ENCODE assay signal across 8 cellular contexts in the genomic region with DNA sequence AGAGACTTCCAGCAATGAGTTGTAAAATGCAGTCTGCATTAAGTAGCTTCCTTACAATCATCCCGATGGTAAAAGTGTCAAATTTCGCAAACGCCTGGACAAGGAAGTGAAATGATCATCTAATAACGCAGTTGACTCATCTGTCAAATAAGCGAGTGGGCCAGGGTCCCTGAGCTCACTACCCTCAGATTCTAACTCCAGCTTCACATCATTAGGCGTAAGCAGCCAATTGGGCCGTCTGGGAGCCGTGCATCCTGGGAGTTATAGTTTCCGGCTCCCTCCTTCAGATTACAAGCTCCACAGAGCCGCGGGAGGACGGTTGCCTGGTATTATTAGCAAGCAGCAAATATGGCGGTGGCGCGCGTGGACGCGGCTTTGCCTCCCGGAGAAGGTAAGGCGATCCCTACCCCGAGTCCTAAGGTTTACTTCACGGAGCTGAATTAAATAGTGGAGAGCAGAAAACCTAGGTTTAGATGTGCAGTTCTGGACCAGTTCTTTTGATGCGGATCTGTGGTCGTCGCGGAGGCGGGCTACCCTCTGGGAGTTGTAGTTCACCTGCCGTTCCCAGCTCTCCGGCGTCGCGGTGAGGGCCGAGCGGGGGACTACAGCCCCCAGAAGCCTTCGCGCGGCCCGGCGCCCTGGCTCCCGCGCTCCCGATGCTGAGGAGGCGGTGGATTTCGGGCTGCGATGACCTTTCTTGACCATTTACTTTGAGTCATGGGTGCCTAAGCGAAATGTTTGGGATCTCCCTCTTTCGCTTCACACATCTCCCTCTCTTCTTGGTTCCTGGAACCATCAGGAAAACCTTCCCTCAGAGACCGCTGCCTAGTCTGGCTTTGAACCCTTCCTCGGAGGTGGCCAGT. TPM values are rescaled to one million over a fixed set of nuclear protein-coding genes. Genes with fewer than 3 reads are reported as not detected.
A peak's percentile ranks its signal among the peaks of the same experiment; 100 is the strongest.
DNase-seq lines count a peak whose midpoint lies in the region; ATAC-seq and TF ChIP-seq lines count a peak whose summit lies in the region.

A gene with protein sequence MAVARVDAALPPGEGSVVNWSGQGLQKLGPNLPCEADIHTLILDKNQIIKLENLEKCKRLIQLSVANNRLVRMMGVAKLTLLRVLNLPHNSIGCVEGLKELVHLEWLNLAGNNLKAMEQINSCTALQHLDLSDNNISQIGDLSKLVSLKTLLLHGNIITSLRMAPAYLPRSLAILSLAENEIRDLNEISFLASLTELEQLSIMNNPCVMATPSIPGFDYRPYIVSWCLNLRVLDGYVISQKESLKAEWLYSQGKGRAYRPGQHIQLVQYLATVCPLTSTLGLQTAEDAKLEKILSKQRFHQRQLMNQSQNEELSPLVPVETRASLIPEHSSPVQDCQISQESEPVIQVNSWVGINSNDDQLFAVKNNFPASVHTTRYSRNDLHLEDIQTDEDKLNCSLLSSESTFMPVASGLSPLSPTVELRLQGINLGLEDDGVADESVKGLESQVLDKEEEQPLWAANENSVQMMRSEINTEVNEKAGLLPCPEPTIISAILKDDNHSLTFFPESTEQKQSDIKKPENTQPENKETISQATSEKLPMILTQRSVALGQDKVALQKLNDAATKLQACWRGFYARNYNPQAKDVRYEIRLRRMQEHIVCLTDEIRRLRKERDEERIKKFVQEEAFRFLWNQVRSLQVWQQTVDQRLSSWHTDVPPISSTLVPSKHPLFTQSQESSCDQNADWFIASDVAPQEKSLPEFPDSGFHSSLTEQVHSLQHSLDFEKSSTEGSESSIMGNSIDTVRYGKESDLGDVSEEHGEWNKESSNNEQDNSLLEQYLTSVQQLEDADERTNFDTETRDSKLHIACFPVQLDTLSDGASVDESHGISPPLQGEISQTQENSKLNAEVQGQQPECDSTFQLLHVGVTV (plus strand): TSS at position 286 of the 863 bp plus-strand sequence. CDS start 63 bp downstream, at position 349.

- H3K79me2 ChIP-seq in SU-DHL-6 (ENCODE audit: insufficient read depth, low read length), result peaks cover 22% of the 10 kb centered on the region
- peaks cover 3% of the 10 kb centered on the region for H3K79me2 ChIP-seq in parathyroid adenoma

- peak; percentile 88 for ATAC-seq in HG02678 (IDR thresholded peaks at IDR 0.05; ENCODE audit: unreplicated experiment)
- ATAC-seq in activated naive CD8-positive, alpha-beta T cell treated with anti-CD3 and anti-CD28 coated beads, Interleukin-2, amount 10 ng/mL, durations not matched to agents 7 days and 5 days (ENCODE audit: low read depth), result peak; percentile 94

- POLR2A ChIA-PET in activated naive CD8-positive, alpha-beta T cell treated with anti-CD3 and anti-CD28 coated beads, Interleukin-2, amount 10 ng/mL, durations not matched to agents 7 days and 5 days (lab: Charles Lee), result interaction anchor here (0.6 to 2.8 kb wide), 19 partner anchors 8 to 169 kb away, joined by 3 to 36 read pairs (median 4); a partner anchor contains a TSS

- peak within 1 kb of the TSS; percentile 79 for H3K9ac ChIP-seq in SU-DHL-6 (ENCODE audit: low read length)
- H3K9ac ChIP-seq in parathyroid adenoma, result no peak within 1 kb of the TSS

- in situ Hi-C loops in transverse colon (cut with MboI; ENCODE audit: low pct_ligation_motif_present in 1 of 4, low pct_unique_long_range_greater_than_20kb in 1 of 4, low sequenced_read_pairs in 3 of 4), result no loop called here

- TF ChIP-seq POLR2A in GM10847 (IDR thresholded peaks at IDR 0.05; ENCODE audit: extremely low read depth, insufficient read length) (peak; percentile 42), transverse colon (IDR thresholded peaks at IDR 0.05) (no peak)

- peak within 1 kb of the TSS; percentile 94 for H3K27ac Mint-ChIP-seq in activated naive CD8-positive, alpha-beta T cell treated with anti-CD3 and anti-CD28 coated beads, Interleukin-2, amount 10 ng/mL, durations not matched to agents 7 days and 5 days

- no peaks in the 10 kb centered on the region for H4K20me1 ChIP-seq in SU-DHL-6 (ENCODE audit: low read depth, low read length)

- H3K36me3 ChIP-seq in SU-DHL-6 (ENCODE audit: low read length) (peaks cover 17% of the 10 kb centered on the region), cardiac muscle cell (peaks cover 24% of the 10 kb centered on the region), parathyroid adenoma (ENCODE audit: control insufficient read depth, insufficient read depth, low read length) (no peaks in the 10 kb centered on the region), transverse colon (peaks cover 0 to 4% (median 0%) of the 10 kb centered on the region in 4 donors)

- peak within 1 kb of the TSS; percentile 96 for H3K4me3 ChIP-seq in SU-DHL-6 (ENCODE audit: insufficient read depth, low read length, poor library complexity, severe bottlenecking)
- peak within 1 kb of the TSS; percentile 61 for H3K4me3 ChIP-seq in cardiac muscle cell
- H3K4me3 ChIP-seq in parathyroid adenoma (ENCODE audit: low read depth, low read length), result peak within 1 kb of the TSS; percentile 98
- peak within 1 kb of the TSS; percentile 53 to 78 (median 62) for H3K4me3 ChIP-seq in transverse colon

- WGBS in transverse colon (ENCODE audit: low coverage in 1 of 2), 2 donors, result 2% methylated on average over 43 of the region's 49 CpGs; no CpG with 5 or more reads in 1 of the 2 donors

- peak within 1 kb of the TSS; percentile 93 for H3K4me2 ChIP-seq in SU-DHL-6 (ENCODE audit: low read depth, low read length, poor library complexity, severe bottlenecking)
- H3K4me2 ChIP-seq in parathyroid adenoma (ENCODE audit: low read length), result peak within 1 kb of the TSS; percentile 66

- H3K27ac ChIP-seq in SU-DHL-6 (ENCODE audit: low read depth, low read length), result peak within 1 kb of the TSS; percentile 80
- H3K27ac ChIP-seq in cardiac muscle cell, result peak within 1 kb of the TSS; percentile 7
- peak within 1 kb of the TSS; percentile 80 for H3K27ac ChIP-seq in parathyroid adenoma
- H3K27ac ChIP-seq in transverse colon, result peak within 1 kb of the TSS; percentile 79 to 84 (median 81)

- H3F3A ChIP-seq in SU-DHL-6 (ENCODE audit: insufficient read depth), result peaks cover 20% of the 10 kb centered on the region

- peak within 1 kb of the TSS; percentile 96 for H3K4me3 Mint-ChIP-seq in activated naive CD8-positive, alpha-beta T cell treated with anti-CD3 and anti-CD28 coated beads, Interleukin-2, amount 10 ng/mL, durations not matched to agents 7 days and 5 days

- peaks cover 29% of the 10 kb centered on the region for H3K4me1 Mint-ChIP-seq in activated naive CD8-positive, alpha-beta T cell treated with anti-CD3 and anti-CD28 coated beads, Interleukin-2, amount 10 ng/mL, durations not matched to agents 7 days and 5 days

- H3K9me3 Mint-ChIP-seq in activated naive CD8-positive, alpha-beta T cell treated with anti-CD3 and anti-CD28 coated beads, Interleukin-2, amount 10 ng/mL, durations not matched to agents 7 days and 5 days, result no peaks in the 10 kb centered on the region

- H2AFZ ChIP-seq in SU-DHL-6 (ENCODE audit: low read depth, low read length, severe bottlenecking) (peak within 1 kb of the TSS; percentile 77), parathyroid adenoma (peak within 1 kb of the TSS; percentile 87)

- H3K36me3 Mint-ChIP-seq in activated naive CD8-positive, alpha-beta T cell treated with anti-CD3 and anti-CD28 coated beads, Interleukin-2, amount 10 ng/mL, durations not matched to agents 7 days and 5 days, result peaks cover 8% of the 10 kb centered on the region

- H3K27me3 Mint-ChIP-seq in activated naive CD8-positive, alpha-beta T cell treated with anti-CD3 and anti-CD28 coated beads, Interleukin-2, amount 10 ng/mL, durations not matched to agents 7 days and 5 days, result no peaks in the 10 kb centered on the region

- H3K9me3 ChIP-seq in SU-DHL-6 (ENCODE audit: insufficient read depth, low read length) (no peaks in the 10 kb centered on the region), cardiac muscle cell (ENCODE audit: low read depth) (no peaks in the 10 kb centered on the region), parathyroid adenoma (ENCODE audit: control insufficient read depth, low read length) (no peaks in the 10 kb centered on the region), transverse colon (no peaks in the 10 kb centered on the region)

- DNase-seq in NCI-H128 (lab: John Stamatoyannopoulos, UW; ENCODE audit: unreplicated experiment) (peak; percentile 90), cardiac muscle cell (ENCODE audit: low read depth in 1 of 2, low spot score in 1 of 2) (peak; percentile 93 to 95), transverse colon (peak; percentile 90)
- DNase-seq in activated naive CD8-positive, alpha-beta T cell treated with anti-CD3 and anti-CD28 coated beads, Interleukin-2, amount 10 ng/mL, durations not matched to agents 7 days and 5 days, result peak; percentile 89

- intact Hi-C loops in transverse colon (cut with DNase I; ENCODE audit: low total_unique reads), result no loop called here

- H3K9me2 ChIP-seq in SU-DHL-6 (replicated peaks; ENCODE audit: insufficient read depth, low read length), result no peaks in the 10 kb centered on the region

- H3K27me3 ChIP-seq in SU-DHL-6 (ENCODE audit: low read length) (no peaks in the 10 kb centered on the region), cardiac muscle cell (no peaks in the 10 kb centered on the region), parathyroid adenoma (ENCODE audit: control insufficient read depth, insufficient read depth, low read length) (no peaks in the 10 kb centered on the region), transverse colon (no peaks in the 10 kb centered on the region)

- H3K4me1 ChIP-seq in cardiac muscle cell (ENCODE audit: low read depth) (peaks cover 10% of the 10 kb centered on the region), parathyroid adenoma (no peaks in the 10 kb centered on the region), transverse colon (peaks cover 0 to 16% (median 6%) of the 10 kb centered on the region in 4 donors)

- TF ChIP-seq CTCF in SU-DHL-6 (IDR thresholded peaks at IDR 0.05; ENCODE audit: insufficient read depth, low read length, poor library complexity, severe bottlenecking), result no peak
- no peak for TF ChIP-seq CTCF in cardiac muscle cell (IDR thresholded peaks at IDR 0.05; ENCODE audit: low read depth, low read length)
- no peak for TF ChIP-seq CTCF in parathyroid adenoma (IDR thresholded peaks at IDR 0.05)
- no peak for TF ChIP-seq CTCF in transverse colon (IDR thresholded peaks at IDR 0.05)

- TF ChIP-seq EP300 in transverse colon (IDR thresholded peaks at IDR 0.05; ENCODE audit: low read depth), result no peak

RNA-seq across cellular contexts. Expression of the gene that starts here (rescaled TPM):
- 10 to 100 TPM; 21.5 TPM for total RNA-seq in activated naive CD8-positive, alpha-beta T cell treated with anti-CD3 and anti-CD28 coated beads, Interleukin-2, amount 10 ng/mL, durations not matched to agents 7 days and 5 days
- total RNA-seq in cardiac muscle cell, result 11.8 and 20.4 TPM in 2 replicates
- 3.4 and 7.7 TPM in 2 replicates for polyA plus RNA-seq in cardiac muscle cell
- total RNA-seq in transverse colon, result 10 to 100 TPM in 1 of 4 donors, 1 to 10 TPM in 3; 1.1 to 22.1 (median 6.1) TPM

Comparison
In these comparisons a context has a peak if more than half of its experiments do, and no peak if none do; other contexts are left out.
1. Peak in every context shown above with its lines: DNase-seq, ATAC-seq, H3K4me3 ChIP-seq and H3K27ac ChIP-seq.
2. H3K27ac ChIP-seq: peak in every context shown above with its lines; median percentile 81 in transverse colon; 80 in SU-DHL-6; 80 in parathyroid adenoma; 7 in cardiac muscle cell.